In genomic region chr2:139317259-139317658, GRCh38 we compare ENCODE assay signal across 8 cellular contexts.
"Had no signal": no experiment of that assay in that cellular context is flagged by ENCODE, and none has a peak within 500 bp of the region (broad histone marks: within the 10 kb centered on the region; RNA-seq: fewer than 3 reads in every experiment).

No MANE protein-coding gene starts in this region.

- ATAC-seq: HCT116, HepG2 had no signal

- H3K4me3 ChIP-seq: GM23248, HAP-1 had no signal

- H3K27ac ChIP-seq: GM23248, HL-60 had no signal

- DNase-seq: GM23248, HFFc6, KBM-7 had no signal

- H3K4me1 Mint-ChIP-seq: IgD-negative memory B cell had no signal

- H3K36me3 Mint-ChIP-seq: IgD-negative memory B cell had no signal

- H3K9me3 ChIP-seq: HAP-1 had no signal

- H3K27me3 Mint-ChIP-seq: IgD-negative memory B cell had no signal

- H2AFZ ChIP-seq: GM23248 had no signal

- H3K27ac Mint-ChIP-seq: HFFc6, IgD-negative memory B cell had no signal

- H3K36me3 ChIP-seq: HAP-1 had no signal

- H3K4me3 Mint-ChIP-seq: HFFc6, IgD-negative memory B cell had no signal
